In the genomic region with DNA sequence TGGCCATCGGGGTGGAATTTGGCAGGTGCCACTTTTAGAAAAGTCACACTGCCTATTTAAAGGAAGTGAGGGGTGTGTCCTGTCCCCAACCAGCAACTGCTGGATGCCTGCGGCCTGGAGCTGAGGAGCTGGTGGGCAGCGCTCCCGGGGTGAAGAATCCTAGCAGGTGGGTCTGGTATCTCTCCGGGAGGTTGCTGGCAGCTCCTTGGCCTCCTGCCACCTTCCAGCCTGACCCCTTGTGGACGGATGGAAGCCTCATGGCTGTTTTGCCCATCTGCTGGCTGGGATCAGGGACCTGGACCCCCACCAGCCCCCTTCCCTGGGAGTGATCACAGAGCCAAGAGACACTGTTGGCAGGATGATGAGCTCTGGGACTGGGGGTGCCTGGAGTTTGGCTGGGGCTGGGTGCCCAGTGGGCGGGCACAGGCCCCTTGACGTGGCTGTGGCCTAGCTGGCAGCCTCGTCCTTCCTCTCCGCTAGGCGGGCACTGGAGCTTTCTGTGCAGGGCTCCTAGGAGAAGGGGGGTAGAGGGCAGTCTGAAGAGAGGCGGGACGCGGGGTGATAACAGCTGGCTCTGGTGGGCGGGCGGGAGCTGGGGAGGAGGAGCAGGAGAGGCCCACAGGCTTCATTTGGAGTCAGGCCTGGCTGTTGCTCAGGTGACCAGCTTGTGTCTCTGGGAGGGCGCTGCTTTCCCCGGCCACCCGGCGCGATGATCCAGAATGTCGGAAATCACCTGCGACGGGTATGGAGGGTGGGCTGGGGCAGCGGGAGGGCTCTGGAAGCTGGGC, we compare ENCODE assay signal across 1 cellular context.
TF ChIP-seq lines count a peak whose summit lies in the region.

A gene (plus strand): TSS at position 628 of the 788 bp plus-strand sequence. CDS start 82 bp downstream, at position 710.

TF ChIP-seq in K562, 482 proteins besides CTCF, POLR2A, EP300 and RAD21 (continued from another document):
- TF ChIP-seq, protein P1, sequence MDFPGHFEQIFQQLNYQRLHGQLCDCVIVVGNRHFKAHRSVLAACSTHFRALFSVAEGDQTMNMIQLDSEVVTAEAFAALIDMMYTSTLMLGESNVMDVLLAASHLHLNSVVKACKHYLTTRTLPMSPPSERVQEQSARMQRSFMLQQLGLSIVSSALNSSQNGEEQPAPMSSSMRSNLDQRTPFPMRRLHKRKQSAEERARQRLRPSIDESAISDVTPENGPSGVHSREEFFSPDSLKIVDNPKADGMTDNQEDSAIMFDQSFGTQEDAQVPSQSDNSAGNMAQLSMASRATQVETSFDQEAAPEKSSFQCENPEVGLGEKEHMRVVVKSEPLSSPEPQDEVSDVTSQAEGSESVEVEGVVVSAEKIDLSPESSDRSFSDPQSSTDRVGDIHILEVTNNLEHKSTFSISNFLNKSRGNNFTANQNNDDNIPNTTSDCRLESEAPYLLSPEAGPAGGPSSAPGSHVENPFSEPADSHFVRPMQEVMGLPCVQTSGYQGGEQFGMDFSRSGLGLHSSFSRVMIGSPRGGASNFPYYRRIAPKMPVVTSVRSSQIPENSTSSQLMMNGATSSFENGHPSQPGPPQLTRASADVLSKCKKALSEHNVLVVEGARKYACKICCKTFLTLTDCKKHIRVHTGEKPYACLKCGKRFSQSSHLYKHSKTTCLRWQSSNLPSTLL (IDR thresholded peaks at IDR 0.05): no peak
- TF ChIP-seq SAFB (IDR thresholded peaks at IDR 0.05; ENCODE audit: borderline replicate concordance, low read depth, low read length) (no peak), GATA2 (CRISPR knock-in tag; IDR thresholded peaks at IDR 0.05) (no peak), ZNF354B (CRISPR knock-in tag; IDR thresholded peaks at IDR 0.05) (no peak), TCF3 (CRISPR knock-in tag; IDR thresholded peaks at IDR 0.05) (no peak), MTF1 (CRISPR knock-in tag; IDR thresholded peaks at IDR 0.05; ENCODE audit: borderline replicate concordance) (no peak), ZNF408 (CRISPR knock-in tag; IDR thresholded peaks at IDR 0.05; ENCODE audit: low read depth) (no peak), KAT2B (IDR thresholded peaks at IDR 0.05; ENCODE audit: low read depth, low read length) (no peak), ARID1B (IDR thresholded peaks at IDR 0.05) (no peak), ZNF24 (IDR thresholded peaks at IDR 0.05) (no peak), ZNF589 (CRISPR knock-in tag; IDR thresholded peaks at IDR 0.05; ENCODE audit: low read depth) (0 out of 2 replicates have a peak, but pooled peaks have one; percentile 15), ZBTB7A (IDR thresholded peaks at IDR 0.05; ENCODE audit: borderline replicate concordance, control insufficient read depth, low read depth, low read length) (0 out of 2 replicates have a peak, but pooled peaks have one; percentile 21), HNRNPK (IDR thresholded peaks at IDR 0.05; ENCODE audit: low read depth, low read length, poor library complexity, severe bottlenecking) (no peak), ZKSCAN3 (CRISPR knock-in tag; IDR thresholded peaks at IDR 0.05) (no peak), TBP (optimal IDR thresholded peaks at IDR 0.05; ENCODE audit: low read depth, low read length) (no peak), POLR3G (IDR thresholded peaks at IDR 0.05; ENCODE audit: extremely low read depth, insufficient read length, insufficient replicate concordance) (no peak), PTTG1 (tag; IDR thresholded peaks at IDR 0.05; ENCODE audit: low read depth) (no peak)
- TF ChIP-seq, protein P2, sequence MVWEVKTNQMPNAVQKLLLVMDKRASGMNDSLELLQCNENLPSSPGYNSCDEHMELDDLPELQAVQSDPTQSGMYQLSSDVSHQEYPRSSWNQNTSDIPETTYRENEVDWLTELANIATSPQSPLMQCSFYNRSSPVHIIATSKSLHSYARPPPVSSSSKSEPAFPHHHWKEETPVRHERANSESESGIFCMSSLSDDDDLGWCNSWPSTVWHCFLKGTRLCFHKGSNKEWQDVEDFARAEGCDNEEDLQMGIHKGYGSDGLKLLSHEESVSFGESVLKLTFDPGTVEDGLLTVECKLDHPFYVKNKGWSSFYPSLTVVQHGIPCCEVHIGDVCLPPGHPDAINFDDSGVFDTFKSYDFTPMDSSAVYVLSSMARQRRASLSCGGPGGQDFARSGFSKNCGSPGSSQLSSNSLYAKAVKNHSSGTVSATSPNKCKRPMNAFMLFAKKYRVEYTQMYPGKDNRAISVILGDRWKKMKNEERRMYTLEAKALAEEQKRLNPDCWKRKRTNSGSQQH (CRISPR knock-in tag; IDR thresholded peaks at IDR 0.05): no peak
- TF ChIP-seq, protein P3, sequence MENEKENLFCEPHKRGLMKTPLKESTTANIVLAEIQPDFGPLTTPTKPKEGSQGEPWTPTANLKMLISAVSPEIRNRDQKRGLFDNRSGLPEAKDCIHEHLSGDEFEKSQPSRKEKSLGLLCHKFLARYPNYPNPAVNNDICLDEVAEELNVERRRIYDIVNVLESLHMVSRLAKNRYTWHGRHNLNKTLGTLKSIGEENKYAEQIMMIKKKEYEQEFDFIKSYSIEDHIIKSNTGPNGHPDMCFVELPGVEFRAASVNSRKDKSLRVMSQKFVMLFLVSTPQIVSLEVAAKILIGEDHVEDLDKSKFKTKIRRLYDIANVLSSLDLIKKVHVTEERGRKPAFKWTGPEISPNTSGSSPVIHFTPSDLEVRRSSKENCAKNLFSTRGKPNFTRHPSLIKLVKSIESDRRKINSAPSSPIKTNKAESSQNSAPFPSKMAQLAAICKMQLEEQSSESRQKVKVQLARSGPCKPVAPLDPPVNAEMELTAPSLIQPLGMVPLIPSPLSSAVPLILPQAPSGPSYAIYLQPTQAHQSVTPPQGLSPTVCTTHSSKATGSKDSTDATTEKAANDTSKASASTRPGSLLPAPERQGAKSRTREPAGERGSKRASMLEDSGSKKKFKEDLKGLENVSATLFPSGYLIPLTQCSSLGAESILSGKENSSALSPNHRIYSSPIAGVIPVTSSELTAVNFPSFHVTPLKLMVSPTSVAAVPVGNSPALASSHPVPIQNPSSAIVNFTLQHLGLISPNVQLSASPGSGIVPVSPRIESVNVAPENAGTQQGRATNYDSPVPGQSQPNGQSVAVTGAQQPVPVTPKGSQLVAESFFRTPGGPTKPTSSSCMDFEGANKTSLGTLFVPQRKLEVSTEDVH (IDR thresholded peaks at IDR 0.05; ENCODE audit: low read depth, partially characterized antibody): no peak
- TF ChIP-seq, protein P4, sequence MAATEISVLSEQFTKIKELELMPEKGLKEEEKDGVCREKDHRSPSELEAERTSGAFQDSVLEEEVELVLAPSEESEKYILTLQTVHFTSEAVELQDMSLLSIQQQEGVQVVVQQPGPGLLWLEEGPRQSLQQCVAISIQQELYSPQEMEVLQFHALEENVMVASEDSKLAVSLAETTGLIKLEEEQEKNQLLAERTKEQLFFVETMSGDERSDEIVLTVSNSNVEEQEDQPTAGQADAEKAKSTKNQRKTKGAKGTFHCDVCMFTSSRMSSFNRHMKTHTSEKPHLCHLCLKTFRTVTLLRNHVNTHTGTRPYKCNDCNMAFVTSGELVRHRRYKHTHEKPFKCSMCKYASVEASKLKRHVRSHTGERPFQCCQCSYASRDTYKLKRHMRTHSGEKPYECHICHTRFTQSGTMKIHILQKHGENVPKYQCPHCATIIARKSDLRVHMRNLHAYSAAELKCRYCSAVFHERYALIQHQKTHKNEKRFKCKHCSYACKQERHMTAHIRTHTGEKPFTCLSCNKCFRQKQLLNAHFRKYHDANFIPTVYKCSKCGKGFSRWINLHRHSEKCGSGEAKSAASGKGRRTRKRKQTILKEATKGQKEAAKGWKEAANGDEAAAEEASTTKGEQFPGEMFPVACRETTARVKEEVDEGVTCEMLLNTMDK (IDR thresholded peaks at IDR 0.05; ENCODE audit: borderline replicate concordance, insufficient read depth, low read depth, low read length, poor library complexity, severe bottlenecking): peak; percentile 60
